8 cellular contexts compared by ENCODE assay signal in genomic region chr16:31459722-31460581, GRCh38. TPM values are rescaled to one million over a fixed set of nuclear protein-coding genes. Genes with fewer than 3 reads are reported as not detected.
DNase-seq lines count a peak whose midpoint lies in the region; ATAC-seq and TF ChIP-seq lines count a peak whose summit lies in the region.

No MANE protein-coding gene starts in this region.

- peak overlapping the region; percentile 98 for H3K4me2 ChIP-seq in mammary epithelial cell (ENCODE audit: insufficient read depth, low read depth, low read length)

- H3K79me2 ChIP-seq in mammary epithelial cell (ENCODE audit: insufficient read depth, low read length) = peaks cover 57% of the 10 kb centered on the region

- H2AFZ ChIP-seq in mammary epithelial cell (ENCODE audit: low read depth, low read length) = peak overlapping the region; percentile 95

- H3K4me3 ChIP-seq in A673 (ENCODE audit: low read depth, low read length, poor library complexity, severe bottlenecking) (peak overlapping the region; percentile 62), WERI-Rb-1 (ENCODE audit: low read depth, low read length) (peak overlapping the region; percentile 88), mammary epithelial cell (replicated peaks in 1 of 3; ENCODE audit: insufficient read depth in 1 of 3, low read depth in 2 of 3, low read length in 3 of 3) (peak overlapping the region; percentile 79 to 93 (median 88)), iPS-20b (ENCODE audit: low read length) (peak overlapping the region; percentile 83), skin epidermis (peak overlapping the region; percentile 50 to 84 (median 71))

- ATAC-seq in GM18868 (IDR thresholded peaks at IDR 0.05; ENCODE audit: unreplicated experiment) (peak; percentile 70), HG03108 (IDR thresholded peaks at IDR 0.05; ENCODE audit: unreplicated experiment) (peak; percentile 60)

- BruUV-seq in A673 (replicated peaks; lab: Mats Ljungman, UMichigan) (no TSS peak), mammary epithelial cell (replicated peaks; lab: Mats Ljungman, UMichigan) (no TSS peak)

- WGBS in mammary epithelial cell (ENCODE audit: low coverage, missing lambda C conversion rate) = 8% methylated on average over 11 of the region's 54 CpGs

- H3K9me3 ChIP-seq in A673 (ENCODE audit: low read depth, low read length, poor library complexity, severe bottlenecking) (no peaks in the 10 kb centered on the region), WERI-Rb-1 (ENCODE audit: severe bottlenecking) (no peaks in the 10 kb centered on the region), mammary epithelial cell (replicated peaks; ENCODE audit: insufficient read depth, low read length) (no peaks in the 10 kb centered on the region), iPS-20b (ENCODE audit: insufficient read depth, low read depth, low read length) (no peaks in the 10 kb centered on the region)

- CTCF ChIA-PET in A673 (lab: Charles Lee) = interaction anchor here (0.5 to 1.0 kb wide), 4 partner anchors 9 to 320 kb away, joined by 3 to 5 read pairs (median 4); a partner anchor contains a TSS
- CTCF ChIA-PET in mammary epithelial cell (lab: Charles Lee; ENCODE audit: low non-redundant PET) = interaction anchor here (0.6 to 0.8 kb wide), 5 partner anchors 8 to 526 kb away, joined by 3 to 14 read pairs (median 4); no protein-coding TSS in a partner anchor

- TF ChIP-seq CTCF in A673 (conservative IDR thresholded peaks at IDR 0.05; ENCODE audit: low read depth, low read length) (no peak), WERI-Rb-1 (IDR thresholded peaks at IDR 0.05; ENCODE audit: low read depth, low read length) (no peak), mammary epithelial cell (conservative IDR thresholded peaks at IDR 0.05 in 1 of 2, IDR thresholded peaks at IDR 0.05 in 1 of 2; ENCODE audit: extremely low read depth in 1 of 2, insufficient read depth in 1 of 2, low read depth in 1 of 2, low read length in 2 of 2) (no peak)

- peak overlapping the region; percentile 98 for H3K27ac ChIP-seq in A673 (ENCODE audit: low read depth, low read length, poor library complexity, severe bottlenecking)
- H3K27ac ChIP-seq in WERI-Rb-1 = peak overlapping the region; percentile 98
- peak overlapping the region; percentile 91 for H3K27ac ChIP-seq in mammary epithelial cell (ENCODE audit: insufficient read depth, low read depth, low read length)
- H3K27ac ChIP-seq in iPS-20b (ENCODE audit: low read length) = peak overlapping the region; percentile 93
- peak overlapping the region; percentile 92 to 100 (median 100) for H3K27ac ChIP-seq in skin epidermis

- DNase-seq in A673 (ENCODE audit: low spot score) = peak; percentile 99
- DNase-seq in NCI-H2196 (lab: John Stamatoyannopoulos, UW; ENCODE audit: unreplicated experiment) = peak; percentile 99
- DNase-seq in WERI-Rb-1 = peak; percentile 100
- DNase-seq in mammary epithelial cell = peak; percentile 99

- POLR2A ChIA-PET in A673 (lab: Charles Lee; ENCODE audit: low non-redundant PET) = interaction anchor here (0.6 to 0.9 kb wide), 4 partner anchors 8 to 318 kb away, joined by 3 to 4 read pairs (median 4); partner anchors contain the start of gene FUS

- H3K36me3 ChIP-seq in A673 (ENCODE audit: insufficient read depth, low read length, poor library complexity, severe bottlenecking) (no peaks in the 10 kb centered on the region), WERI-Rb-1 (peaks cover 19% of the 10 kb centered on the region), mammary epithelial cell (ENCODE audit: insufficient read depth, low read length) (peaks cover 3% of the 10 kb centered on the region), iPS-20b (ENCODE audit: insufficient read depth, low read depth, low read length) (0 out of 2 replicates have a peak, but pooled peaks cover 3% of the 10 kb centered on the region)

- dilution Hi-C loops in mammary epithelial cell (cut with HindIII; ENCODE audit: low sequenced_read_pairs) = loop anchor here (10.0 to 25.0 kb wide), 6 partner anchors 65 to 495 kb away; partner anchors contain the start of genes AHSP, FUS, ZNF646 and ZNF668

- H3K27me3 ChIP-seq in A673 (replicated peaks; ENCODE audit: insufficient read depth, low read depth, low read length, poor library complexity) (no peaks in the 10 kb centered on the region), WERI-Rb-1 (ENCODE audit: insufficient read depth, low read depth, severe bottlenecking) (no peaks in the 10 kb centered on the region), mammary epithelial cell (ENCODE audit: insufficient read depth, low read length) (no peaks in the 10 kb centered on the region), iPS-20b (ENCODE audit: insufficient read depth, low read length) (no peaks in the 10 kb centered on the region)

- in situ Hi-C loops in mammary epithelial cell (cut with MboI; ENCODE audit: low sequenced_read_pairs in 2 of 2) = loop anchor here (5.0 to 25.0 kb wide), 4 partner anchors 237 to 415 kb away; partner anchors contain the start of genes ZNF267 (in 2 of the 2) and FUS (in 1 of the 2)

- H3K9ac ChIP-seq in mammary epithelial cell (ENCODE audit: insufficient read depth, low read length) (peak overlapping the region; percentile 91), iPS-20b (ENCODE audit: low read depth, low read length) (peak overlapping the region; percentile 96)

- H4K20me1 ChIP-seq in mammary epithelial cell (ENCODE audit: insufficient read depth, low read length) = no peaks in the 10 kb centered on the region

- peaks cover 29% of the 10 kb centered on the region for H3K4me1 ChIP-seq in A673 (ENCODE audit: insufficient read depth, low read length, poor library complexity, severe bottlenecking)
- peaks cover 39% of the 10 kb centered on the region for H3K4me1 ChIP-seq in mammary epithelial cell (ENCODE audit: insufficient read depth, low read length)
- peaks cover 3% of the 10 kb centered on the region; the same call in 1 of the 2 replicates for H3K4me1 ChIP-seq in iPS-20b (ENCODE audit: insufficient read depth, low read length)

- intact Hi-C loops in A673 (cut with micrococcal nuclease; ENCODE audit: unreplicated experiment) (loop anchor here (10.0 kb wide), 1 partner anchor 235 kb away; no protein-coding TSS in a partner anchor), mammary epithelial cell (cut with micrococcal nuclease) (loop anchor here (1.0 to 2.0 kb wide), 3 partner anchors 13 to 237 kb away; partner anchors contain the start of genes RUSF1 and TGFB1I1)

RNA-seq across cellular contexts. Expression of gene ARMC5, which starts 0.7 kb away (rescaled TPM):
- total RNA-seq in A673 (2021) = 7.4 and 8.8 TPM in 2 replicates
- 10 to 100 TPM in 1 of 2 donors, 1 to 10 TPM in 1; 8.7 to 10.7 TPM for total RNA-seq in mammary epithelial cell
- polyA plus RNA-seq in mammary epithelial cell = 6.4 TPM
- polyA minus RNA-seq in mammary epithelial cell = 9.8 TPM

RNA-seq across cellular contexts. Expression of gene TGFB1I1, which starts 12.0 kb away (rescaled TPM):
- 3.3 and 3.8 TPM in 2 replicates for total RNA-seq in A673 (2021)
- total RNA-seq in mammary epithelial cell = 10 to 100 TPM; 45.4 to 50.7 TPM
- polyA plus RNA-seq in mammary epithelial cell = 22.7 TPM
- 62.4 TPM for polyA minus RNA-seq in mammary epithelial cell

RNA-seq across cellular contexts. Expression of gene ZNF843, which starts 17.4 kb away (rescaled TPM):
- 0.32 and 0.81 TPM in 2 replicates for total RNA-seq in A673 (2021)
- total RNA-seq in mammary epithelial cell = under 1 TPM; 0.09 to 0.17 TPM
- polyA plus RNA-seq in mammary epithelial cell = 0.06 TPM
- not detected for polyA minus RNA-seq in mammary epithelial cell

RNA-seq across cellular contexts. Expression of gene SLC5A2, which starts 23.0 kb away (rescaled TPM):
- not detected in 2 replicates for total RNA-seq in A673 (2021)
- under 1 TPM in 1 of 2 donors, not detected in 1; 0.66 TPM for total RNA-seq in mammary epithelial cell
- polyA plus RNA-seq in mammary epithelial cell = 0.17 TPM
- not detected for polyA minus RNA-seq in mammary epithelial cell

RNA-seq across cellular contexts. Expression of gene COX6A2, which starts 31.8 kb away (rescaled TPM):
- not detected in 2 replicates for total RNA-seq in A673 (2021)
- total RNA-seq in mammary epithelial cell = not detected
- not detected for polyA plus RNA-seq in mammary epithelial cell
- not detected for polyA minus RNA-seq in mammary epithelial cell

Comparison
In these comparisons a context has a peak if more than half of its experiments do, and no peak if none do; other contexts are left out.
1. Peak in every context shown above with its lines: DNase-seq, ATAC-seq, H3K4me3 ChIP-seq and H3K27ac ChIP-seq.